Comparison of ENCODE assay signal across 8 cellular contexts in genomic region chr1:110605901-110606783, GRCh38. TPM values are rescaled to one million over a fixed set of nuclear protein-coding genes. Genes with fewer than 3 reads are reported as not detected.
DNase-seq lines count a peak whose midpoint lies in the region; ATAC-seq lines count a peak whose summit lies in the region.

Gene KCNA2 (minus strand): TSS chr1:110606358. CDS start chr1:110604782, 1,576 bp downstream.

- peak within 1 kb of the TSS; percentile 17 for H4K8ac ChIP-seq in trophoblast cell (ENCODE audit: low read depth, low read length)

- DNase-seq in activated naive CD4-positive, alpha-beta T cell treated with anti-CD3 and anti-CD28 coated beads, Interleukin-2, amount 50 U/mL, for 72 hours (ENCODE audit: low spot score in 2 of 2), result no peak
- DNase-seq in left ventricle myocardium superior (peak; percentile 74), trophoblast cell (no peak)
- no peak for DNase-seq in stimulated activated CD8-positive, alpha-beta memory T cell treated with anti-CD3 and anti-CD28 coated beads, Interleukin-4, amount 100 ng/mL, for 48 hours
- no peak for DNase-seq in stimulated activated naive CD4-positive, alpha-beta T cell treated with Interleukin-2 at 50 U/mL for 16 hours (lab: John Stamatoyannopoulos, UW)

- peaks cover 60 to 76% (median 68%) of the 10 kb centered on the region in 11 experiments for H3K27me3 ChIP-seq in BLaER1 treated with 17β-estradiol and CSF1 and Interleukin-3, amounts not matched to agents 10 nM and 100 nM
- peaks cover 86% of the 10 kb centered on the region for H3K27me3 ChIP-seq in HUES6 (ENCODE audit: control insufficient read depth, insufficient read depth, low read length)
- peaks cover 56% of the 10 kb centered on the region for H3K27me3 ChIP-seq in trophoblast cell (ENCODE audit: insufficient read depth, low read length)

- H3K27ac ChIP-seq in BLaER1 treated with 17β-estradiol and CSF1 and Interleukin-3, amounts not matched to agents 10 nM and 100 nM, result no peak within 1 kb of the TSS
- H3K27ac ChIP-seq in HUES6 (ENCODE audit: low read depth, low read length), result no peak within 1 kb of the TSS
- no peak within 1 kb of the TSS for H3K27ac ChIP-seq in trophoblast cell (ENCODE audit: low read depth, low read length)

- H2BK5ac ChIP-seq in trophoblast cell (ENCODE audit: low read depth, low read length, poor library complexity), result no peak within 1 kb of the TSS

- no peak within 1 kb of the TSS for H2AFZ ChIP-seq in trophoblast cell (ENCODE audit: insufficient read depth, low read length, poor library complexity)

- H3K9me3 Mint-ChIP-seq in activated naive CD4-positive, alpha-beta T cell treated with anti-CD3 and anti-CD28 coated beads, Interleukin-2, amount 50 U/mL, for 72 hours, result no peaks in the 10 kb centered on the region

- no peak within 1 kb of the TSS for H3K18ac ChIP-seq in trophoblast cell (ENCODE audit: low read length)

- peak within 1 kb of the TSS; percentile 87 to 100 (median 99) for H3K4me2 ChIP-seq in BLaER1 treated with 17β-estradiol and CSF1 and Interleukin-3, amounts not matched to agents 10 nM and 100 nM
- peak within 1 kb of the TSS; percentile 93 for H3K4me2 ChIP-seq in trophoblast cell (ENCODE audit: low read length)

- H3K36me3 Mint-ChIP-seq in activated naive CD4-positive, alpha-beta T cell treated with anti-CD3 and anti-CD28 coated beads, Interleukin-2, amount 50 U/mL, for 72 hours, result no peaks in the 10 kb centered on the region

- no peaks in the 10 kb centered on the region for H3K9me3 ChIP-seq in BLaER1 treated with 17β-estradiol and CSF1 and Interleukin-3, amounts not matched to agents 10 nM and 100 nM (replicated peaks in 1 of 11)
- H3K9me3 ChIP-seq in HUES6 (ENCODE audit: control insufficient read depth, insufficient read depth, low read depth, low read length), result no peaks in the 10 kb centered on the region
- no peaks in the 10 kb centered on the region for H3K9me3 ChIP-seq in trophoblast cell (ENCODE audit: insufficient read depth, low read depth, low read length)

- H4K20me1 ChIP-seq in BLaER1 treated with 17β-estradiol and CSF1 and Interleukin-3, amounts not matched to agents 10 nM and 100 nM, result peaks cover 0 to 44% (median 36%) of the 10 kb centered on the region in 11 experiments; a peak in 16 of 22 replicates

- no peak within 1 kb of the TSS for H3K23ac ChIP-seq in trophoblast cell (ENCODE audit: low read length)

- H3K79me2 ChIP-seq in trophoblast cell (ENCODE audit: control insufficient read depth, insufficient read depth, low read length, poor library complexity), result no peaks in the 10 kb centered on the region

- WGBS in trophoblast cell (ENCODE audit: extremely low coverage, insufficient coverage, insufficient read length), result no CpG with 5 or more reads among the region's 49 CpGs

- no peak within 1 kb of the TSS for H3K27ac Mint-ChIP-seq in activated naive CD4-positive, alpha-beta T cell treated with anti-CD3 and anti-CD28 coated beads, Interleukin-2, amount 50 U/mL, for 72 hours

- H2BK12ac ChIP-seq in trophoblast cell (ENCODE audit: low read length), result no peak within 1 kb of the TSS

- no peaks in the 10 kb centered on the region for H3K79me1 ChIP-seq in trophoblast cell (ENCODE audit: low read length)

- H2AK5ac ChIP-seq in trophoblast cell (ENCODE audit: low read length), result no peak within 1 kb of the TSS

- H3K36me3 ChIP-seq in BLaER1 treated with 17β-estradiol and CSF1 and Interleukin-3, amounts not matched to agents 10 nM and 100 nM, result no peaks in the 10 kb centered on the region
- no peaks in the 10 kb centered on the region for H3K36me3 ChIP-seq in HUES6 (ENCODE audit: control insufficient read depth, insufficient read depth, low read length)
- no peaks in the 10 kb centered on the region for H3K36me3 ChIP-seq in trophoblast cell (ENCODE audit: control insufficient read depth in 1 of 2, insufficient read depth in 2 of 2, low read length in 2 of 2)

- no peak within 1 kb of the TSS for H4K91ac ChIP-seq in trophoblast cell (ENCODE audit: low read depth, low read length)

- H3K14ac ChIP-seq in trophoblast cell (ENCODE audit: low read length), result no peak within 1 kb of the TSS

- ATAC-seq in activated naive CD4-positive, alpha-beta T cell treated with anti-CD3 and anti-CD28 coated beads, Interleukin-2, amount 50 U/mL, for 72 hours, result peak; percentile 32 to 36
- ATAC-seq in left ventricle myocardium superior (peak; percentile 83), HG03139 (IDR thresholded peaks at IDR 0.05; ENCODE audit: unreplicated experiment) (no peak)

- peaks cover 10 to 44% (median 39%) of the 10 kb centered on the region in 10 experiments; a peak in 17 of 20 replicates for H3K4me1 ChIP-seq in BLaER1 treated with 17β-estradiol and CSF1 and Interleukin-3, amounts not matched to agents 10 nM and 100 nM
- peaks cover 15% of the 10 kb centered on the region for H3K4me1 ChIP-seq in HUES6 (ENCODE audit: control insufficient read depth, insufficient read depth, low read length)
- peaks cover 12 to 15% of the 10 kb centered on the region in 2 experiments for H3K4me1 ChIP-seq in trophoblast cell (ENCODE audit: control insufficient read depth in 1 of 2, insufficient read depth in 2 of 2, low read length in 2 of 2)

- intact Hi-C loops in left ventricle myocardium superior (cut with micrococcal nuclease), result no loop called here

- H3K9ac ChIP-seq in BLaER1 treated with 17β-estradiol and CSF1 and Interleukin-3, amounts not matched to agents 10 nM and 100 nM, result peak within 1 kb of the TSS; percentile 37 to 68 (median 53)
- peak within 1 kb of the TSS; percentile 32 for H3K9ac ChIP-seq in HUES6 (ENCODE audit: low read length)
- no peak within 1 kb of the TSS for H3K9ac ChIP-seq in trophoblast cell (ENCODE audit: low read length)

- H4K12ac ChIP-seq in trophoblast cell (ENCODE audit: low read depth, low read length), result no peak within 1 kb of the TSS

- no peak within 1 kb of the TSS for H3K4ac ChIP-seq in trophoblast cell (ENCODE audit: low read depth, low read length)

- H2BK120ac ChIP-seq in trophoblast cell (ENCODE audit: insufficient read depth, low read length, poor library complexity), result no peak within 1 kb of the TSS

- peak within 1 kb of the TSS; percentile 58 to 75 (median 64) for H3K4me3 ChIP-seq in BLaER1 treated with 17β-estradiol and CSF1 and Interleukin-3, amounts not matched to agents 10 nM and 100 nM
- H3K4me3 ChIP-seq in HUES6 (ENCODE audit: low read depth, low read length) (peak within 1 kb of the TSS; percentile 91), trophoblast cell (ENCODE audit: low read depth, low read length) (peak within 1 kb of the TSS; percentile 53)

RNA-seq across cellular contexts. Expression of gene KCNA2, which starts in this region (rescaled TPM):
- under 1 TPM in 1 of 2 donors, not detected in 1; 0.76 TPM for total RNA-seq in activated naive CD4-positive, alpha-beta T cell treated with anti-CD3 and anti-CD28 coated beads, Interleukin-2, amount 50 U/mL, for 72 hours
- total RNA-seq in left ventricle myocardium superior, result 0.64 TPM
- not detected in 2 replicates for polyA plus RNA-seq in trophoblast cell (2013)

Comparison
In these comparisons a context has a peak if more than half of its experiments do, and no peak if none do; other contexts are left out.
1. Peak in ATAC-seq in activated naive CD4-positive, alpha-beta T cell treated with anti-CD3 and anti-CD28 coated beads, Interleukin-2, amount 50 U/mL, for 72 hours; RNA of the gene not detected or under 1 TPM.
2. Peak in DNase-seq and ATAC-seq in left ventricle myocardium superior; RNA of the gene not detected or under 1 TPM.